Comparison of ENCODE assay signal across 9 cellular contexts in genomic region chr12:96015672-96016071, GRCh38. TPM values are rescaled to one million over a fixed set of nuclear protein-coding genes. Genes with fewer than 3 reads are reported as not detected.
DNase-seq lines count a peak whose midpoint lies in the region; ATAC-seq and TF ChIP-seq lines count a peak whose summit lies in the region.
"Had no signal": no experiment of that assay in that cellular context is flagged by ENCODE, and none has a peak within 500 bp of the region (broad histone marks: within the 10 kb centered on the region; RNA-seq: fewer than 3 reads in every experiment).

No MANE protein-coding gene starts in this region.

- H3K36me3 ChIP-seq in right lobe of liver = peaks cover 0 to 53% (median 8%) of the 10 kb centered on the region in 4 donors

- intact Hi-C loops in right lobe of liver (cut with DNase I) = no loop called here

- CTCF ChIA-PET in activated CD8-positive, alpha-beta memory T cell treated with anti-CD3 and anti-CD28 coated beads, Interleukin-2, amount 10 ng/mL, durations not matched to agents 7 days and 5 days (lab: Charles Lee) = interaction anchor here (1.3 kb wide), 1 partner anchor 17 kb away, joined by 9 read pairs; no protein-coding TSS in a partner anchor

- peak; percentile 44 to 51 for TF ChIP-seq CTCF in brain (conservative IDR thresholded peaks at IDR 0.05)
- peak; percentile 30 to 50 (median 44) for TF ChIP-seq CTCF in right lobe of liver (IDR thresholded peaks at IDR 0.05)

- no peaks in the 10 kb centered on the region for H3K27me3 Mint-ChIP-seq in brain
- no peaks in the 10 kb centered on the region for H3K27me3 Mint-ChIP-seq in activated CD8-positive, alpha-beta memory T cell treated with anti-CD3 and anti-CD28 coated beads, Interleukin-2, amount 10 ng/mL, durations not matched to agents 7 days and 5 days

- H3K27ac ChIP-seq in right lobe of liver = no peak overlapping the region

- no peak overlapping the region for H3K27ac Mint-ChIP-seq in brain
- no peak overlapping the region for H3K27ac Mint-ChIP-seq in activated CD8-positive, alpha-beta memory T cell treated with anti-CD3 and anti-CD28 coated beads, Interleukin-2, amount 10 ng/mL, durations not matched to agents 7 days and 5 days

- H3K27me3 ChIP-seq in right lobe of liver = no peaks in the 10 kb centered on the region

- H3K36me3 Mint-ChIP-seq in brain = peaks cover 72% of the 10 kb centered on the region
- H3K36me3 Mint-ChIP-seq in activated CD8-positive, alpha-beta memory T cell treated with anti-CD3 and anti-CD28 coated beads, Interleukin-2, amount 10 ng/mL, durations not matched to agents 7 days and 5 days = peaks cover 24% of the 10 kb centered on the region

- H3K4me1 Mint-ChIP-seq in brain = no peaks in the 10 kb centered on the region
- H3K4me1 Mint-ChIP-seq in activated CD8-positive, alpha-beta memory T cell treated with anti-CD3 and anti-CD28 coated beads, Interleukin-2, amount 10 ng/mL, durations not matched to agents 7 days and 5 days = no peaks in the 10 kb centered on the region

- TF ChIP-seq POLR2A in right lobe of liver (IDR thresholded peaks at IDR 0.05) = no peak

- H3K4me3 ChIP-seq in right lobe of liver = no peak overlapping the region

- peak; percentile 78 to 90 (median 82) for ATAC-seq in right lobe of liver
- no peak for ATAC-seq in activated CD8-positive, alpha-beta memory T cell treated with anti-CD3 and anti-CD28 coated beads, Interleukin-2, amount 10 ng/mL, durations not matched to agents 7 days and 5 days

- no peaks in the 10 kb centered on the region for H3K9me3 ChIP-seq in right lobe of liver

- H3K9me3 Mint-ChIP-seq in brain = no peaks in the 10 kb centered on the region
- no peaks in the 10 kb centered on the region for H3K9me3 Mint-ChIP-seq in activated CD8-positive, alpha-beta memory T cell treated with anti-CD3 and anti-CD28 coated beads, Interleukin-2, amount 10 ng/mL, durations not matched to agents 7 days and 5 days (ENCODE audit: low read depth)

- H3K4me3 Mint-ChIP-seq in brain = no peak overlapping the region
- no peak overlapping the region for H3K4me3 Mint-ChIP-seq in activated CD8-positive, alpha-beta memory T cell treated with anti-CD3 and anti-CD28 coated beads, Interleukin-2, amount 10 ng/mL, durations not matched to agents 7 days and 5 days

- 46% methylated on average over 2 of the region's 5 CpGs for WGBS in right lobe of liver (ENCODE audit: insufficient coverage, low coverage, low lambda C conversion rate, missing lambda C conversion rate)

- DNase-seq in COR-L47 (lab: John Stamatoyannopoulos, UW) (peak; percentile 18), HuH-7 (ENCODE audit: low spot score) (peak; percentile 19), right lobe of liver (peak in 1 of 3 donors; percentile 45), GOT3 (lab: John Stamatoyannopoulos, UW) (no peak), ureter (ENCODE audit: low spot score) (no peak)
- no peak for DNase-seq in stimulated activated naive CD4-positive, alpha-beta T cell (lab: John Stamatoyannopoulos, UW)
- DNase-seq in activated CD8-positive, alpha-beta memory T cell treated with anti-CD3 and anti-CD28 coated beads, Interleukin-2, amount 10 ng/mL, durations not matched to agents 7 days and 5 days = no peak
- DNase-seq: NCI-H1930 had no signal

- H3K4me1 ChIP-seq in right lobe of liver = no peaks in the 10 kb centered on the region

RNA-seq across cellular contexts. Expression of gene HAL, which starts 19.5 kb away (rescaled TPM):
- not detected for polyA plus RNA-seq in brain (ENCODE audit: insufficient read depth, low read depth, low replicate concordance)
- total RNA-seq in right lobe of liver = 100 to 1,000 TPM in 5 of 6 experiments, 10 to 100 TPM in 1; 95.8 to 190 (median 174) TPM
- under 1 TPM; 0.16 to 0.38 TPM for total RNA-seq in activated CD8-positive, alpha-beta memory T cell treated with anti-CD3 and anti-CD28 coated beads, Interleukin-2, amount 10 ng/mL, durations not matched to agents 7 days and 5 days
- total RNA-seq in ureter = 1.8 TPM

RNA-seq across cellular contexts. Expression of gene LTA4H, which starts 19.7 kb away (rescaled TPM):
- 56.1 TPM for polyA plus RNA-seq in brain (ENCODE audit: insufficient read depth, low read depth, low replicate concordance)
- total RNA-seq in right lobe of liver (10 to 100 TPM; 19.0 to 32.5 (median 27.1) TPM), ureter (64.0 TPM)
- total RNA-seq in activated CD8-positive, alpha-beta memory T cell treated with anti-CD3 and anti-CD28 coated beads, Interleukin-2, amount 10 ng/mL, durations not matched to agents 7 days and 5 days = 10 to 100 TPM; 42.4 to 52.9 TPM

Comparison
In these comparisons a context has a peak if more than half of its experiments do, and no peak if none do; other contexts are left out.
1. DNase-seq: peak in COR-L47 (single experiment) and HuH-7 (single experiment); none in stimulated activated naive CD4-positive, alpha-beta T cell (0 of 6), GOT3 (single experiment), activated CD8-positive, alpha-beta memory T cell treated with anti-CD3 and anti-CD28 coated beads, Interleukin-2, amount 10 ng/mL, durations not matched to agents 7 days and 5 days (single experiment) and ureter (single experiment).
2. RNA of gene HAL, which starts 19.5 kb away (total RNA-seq): 95.8 to 190 TPM in right lobe of liver; 1.8 TPM in ureter (single experiment) and 0.16 to 0.38 TPM in activated CD8-positive, alpha-beta memory T cell treated with anti-CD3 and anti-CD28 coated beads, Interleukin-2, amount 10 ng/mL, durations not matched to agents 7 days and 5 days; every median in the first group is over 10 times any median in the second.